In the genomic region with DNA sequence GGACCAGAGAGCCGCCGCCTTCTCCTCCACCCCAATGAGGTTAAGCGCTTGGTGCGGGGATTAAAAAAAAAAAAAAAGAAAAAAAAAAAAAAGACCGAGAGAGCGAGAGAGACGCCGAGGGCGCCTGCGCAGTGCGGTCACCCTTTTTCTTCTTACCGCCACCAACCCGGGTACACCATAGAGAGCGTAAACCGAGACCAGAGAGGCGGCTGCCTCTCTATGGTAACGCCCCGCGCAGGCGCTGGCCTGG, we compare ENCODE assay signal across 8 cellular contexts. TPM values are rescaled to one million over a fixed set of nuclear protein-coding genes. Genes with fewer than 3 reads are reported as not detected.
DNase-seq lines count a peak whose midpoint lies in the region; ATAC-seq and TF ChIP-seq lines count a peak whose summit lies in the region.

TSS of gene CLASP1 (minus strand) at position 61 of the 250 bp plus-strand sequence. CDS start 43,567 bp downstream, outside the sequence.

- H2AFZ ChIP-seq in DND-41 (ENCODE audit: low read depth, low read length) (peak within 1 kb of the TSS; percentile 100), GM23338 (peak within 1 kb of the TSS; percentile 94), neural cell (ENCODE audit: low read depth, low read length) (peak within 1 kb of the TSS; percentile 95)

- TF ChIP-seq EP300 in neural cell (conservative IDR thresholded peaks at IDR 0.05; ENCODE audit: poor library complexity, severe bottlenecking) = no peak

- peak; percentile 91 for ATAC-seq in DND-41 (ENCODE audit: insufficient read depth, low read depth)
- ATAC-seq in GM23338 = peak; percentile 95

- no peak for TF ChIP-seq CTCF in DND-41 (IDR thresholded peaks at IDR 0.05; ENCODE audit: borderline replicate concordance, extremely low read depth, low read length, poor library complexity, severe bottlenecking)
- no peak for TF ChIP-seq CTCF in GM23338 (conservative IDR thresholded peaks at IDR 0.05; ENCODE audit: low read depth in 2 of 2)
- TF ChIP-seq CTCF in fibroblast of villous mesenchyme (IDR thresholded peaks at IDR 0.05; ENCODE audit: insufficient read depth, low read depth, low read length) = no peak
- TF ChIP-seq CTCF in neural cell (IDR thresholded peaks at IDR 0.05; ENCODE audit: poor library complexity, severe bottlenecking) = no peak

- H3K27me3 Mint-ChIP-seq in GM23338 (ENCODE audit: insufficient read depth, low read depth, poor library complexity) = peaks cover 9% of the 10 kb centered on the region

- peaks cover 23% of the 10 kb centered on the region; the same call in 1 of the 2 replicates for H4K20me1 ChIP-seq in DND-41 (ENCODE audit: insufficient read depth, low read length)
- H4K20me1 ChIP-seq in GM23338 (replicated peaks; ENCODE audit: insufficient read depth) = peaks cover 14% of the 10 kb centered on the region; the same call in 1 of the 2 replicates
- H4K20me1 ChIP-seq in neural cell (ENCODE audit: insufficient read depth) = no peaks in the 10 kb centered on the region

- no peaks in the 10 kb centered on the region for H3K9me2 ChIP-seq in GM23338 (ENCODE audit: insufficient read depth)
- no peaks in the 10 kb centered on the region for H3K9me2 ChIP-seq in neural cell (ENCODE audit: insufficient read depth, low read length)

- H3K4me3 ChIP-seq in DND-41 (ENCODE audit: low read depth in 1 of 2, low read length in 2 of 2) = peak within 1 kb of the TSS; percentile 59 to 90
- H3K4me3 ChIP-seq in GM23338 = peak within 1 kb of the TSS; percentile 78
- peak within 1 kb of the TSS; percentile 97 for H3K4me3 ChIP-seq in fibroblast of villous mesenchyme (ENCODE audit: low read depth, low read length)
- peak within 1 kb of the TSS; percentile 89 for H3K4me3 ChIP-seq in neural cell (ENCODE audit: low read length)

- peak within 1 kb of the TSS; percentile 76 for H3K4me2 ChIP-seq in DND-41 (ENCODE audit: insufficient read depth, low read length)
- H3K4me2 ChIP-seq in GM23338 = peak within 1 kb of the TSS; percentile 87
- peak within 1 kb of the TSS; percentile 88 for H3K4me2 ChIP-seq in neural cell (ENCODE audit: low read length)

- peak within 1 kb of the TSS; percentile 100 for H3K27ac ChIP-seq in DND-41 (ENCODE audit: low read length)
- peak within 1 kb of the TSS; percentile 98 for H3K27ac ChIP-seq in GM23338 (ENCODE audit: low read depth)
- H3K27ac ChIP-seq in neural cell (ENCODE audit: low read length) = peak within 1 kb of the TSS; percentile 93

- no peaks in the 10 kb centered on the region for H3K9me3 ChIP-seq in DND-41 (ENCODE audit: insufficient read depth, low read length, severe bottlenecking)
- H3K9me3 ChIP-seq in neural cell (ENCODE audit: low read length) = no peaks in the 10 kb centered on the region

- DNase-seq in DND-41 = peak; percentile 97
- DNase-seq in GM23338 (ENCODE audit: low spot score) = peak; percentile 98
- DNase-seq in LoVo (ENCODE audit: low spot score) = peak; percentile 97
- peak; percentile 99 for DNase-seq in SIG-M5 treated with dmso at 0.1 percent for 504 hours (lab: John Stamatoyannopoulos, UW; ENCODE audit: unreplicated experiment)
- DNase-seq in activated gamma-delta T cell treated with anti-CD3 and anti-CD28 coated beads, Interleukin-2, amount 50 U/mL, for 16 hours (ENCODE audit: low read depth) = peak; percentile 96
- peak; percentile 99 for DNase-seq in fibroblast of villous mesenchyme (ENCODE audit: low read depth)
- DNase-seq in stromal cell of bone marrow (ENCODE audit: low read depth) = peak; percentile 94

- no peak for TF ChIP-seq RAD21 in neural cell (conservative IDR thresholded peaks at IDR 0.05)

- peak within 1 kb of the TSS; percentile 90 for H3K4me3 Mint-ChIP-seq in GM23338

- peaks cover 22% of the 10 kb centered on the region for H3K4me1 Mint-ChIP-seq in GM23338

- peaks cover 55% of the 10 kb centered on the region for H3K4me1 ChIP-seq in DND-41 (ENCODE audit: insufficient read depth, low read length)
- peaks cover 5% of the 10 kb centered on the region; the same call in 1 of the 2 replicates for H3K4me1 ChIP-seq in GM23338 (ENCODE audit: insufficient read depth)

- H3K79me2 ChIP-seq in DND-41 (ENCODE audit: insufficient read depth, low read length) (peaks cover 94% of the 10 kb centered on the region), GM23338 (replicated peaks; ENCODE audit: insufficient read depth) (peaks cover 61% of the 10 kb centered on the region), neural cell (replicated peaks; ENCODE audit: insufficient read depth, low read length) (peaks cover 56% of the 10 kb centered on the region)

- H3K27me3 ChIP-seq in DND-41 (ENCODE audit: insufficient read depth, low read length, poor library complexity) = no peaks in the 10 kb centered on the region
- H3K27me3 ChIP-seq in GM23338 (ENCODE audit: insufficient read depth) = no peaks in the 10 kb centered on the region
- no peaks in the 10 kb centered on the region for H3K27me3 ChIP-seq in neural cell (ENCODE audit: insufficient read depth, low read depth, low read length)

- no peaks in the 10 kb centered on the region for H3K9me3 Mint-ChIP-seq in GM23338

- H3K36me3 ChIP-seq in DND-41 (ENCODE audit: insufficient read depth, low read length) (no peaks in the 10 kb centered on the region; the same call in 1 of the 2 replicates), GM23338 (ENCODE audit: insufficient read depth) (no peaks in the 10 kb centered on the region), neural cell (ENCODE audit: insufficient read depth, low read length) (no peaks in the 10 kb centered on the region)

- H3F3A ChIP-seq in GM23338 (replicated peaks; ENCODE audit: low read depth) = 0 out of 2 replicates have a peak, but pooled peaks cover 1% of the 10 kb centered on the region
- peaks cover 2% of the 10 kb centered on the region for H3F3A ChIP-seq in neural cell (ENCODE audit: insufficient read depth, low read length, poor library complexity, severe bottlenecking)

- peaks cover 4% of the 10 kb centered on the region; the same call in 2 of the 3 replicates for H3K36me3 Mint-ChIP-seq in GM23338 (ENCODE audit: low read depth)

- H3K9ac ChIP-seq in DND-41 (ENCODE audit: low read depth, low read length) = peak within 1 kb of the TSS; percentile 93
- H3K9ac ChIP-seq in neural cell (ENCODE audit: low read length) = peak within 1 kb of the TSS; percentile 93

- peak within 1 kb of the TSS; percentile 97 for H3K27ac Mint-ChIP-seq in GM23338

TF ChIP-seq in GM23338, 12 proteins besides CTCF, POLR2A, EP300 and RAD21:
- TF ChIP-seq CREB1 (CRISPR knock-in tag; IDR thresholded peaks at IDR 0.05; ENCODE audit: low read depth) (0 out of 2 replicates have a peak, but pooled peaks have one; percentile 13), JUNB (IDR thresholded peaks at IDR 0.05; ENCODE audit: unreplicated experiment) (no peak)
TF ChIP-seq in GM23338: peak in this region for 1.

TF ChIP-seq in neural cell, 6 proteins besides CTCF, POLR2A, EP300 and RAD21:
- TF ChIP-seq POLR2AphosphoS5 (IDR thresholded peaks at IDR 0.05) (peak; percentile 39), MXI1 (conservative IDR thresholded peaks at IDR 0.05; ENCODE audit: poor library complexity, severe bottlenecking) (no peak), TAF1 (IDR thresholded peaks at IDR 0.05; ENCODE audit: low read depth) (peak; percentile 10)
TF ChIP-seq in neural cell: peak in this region for 2.

RNA-seq across cellular contexts. Expression of gene CLASP1, which starts in this region (rescaled TPM):
- total RNA-seq in GM23338 (2014; rRNA removed; shearing (Covaris generic)) = 47.9 and 56.3 TPM in 2 replicates
- polyA plus RNA-seq in GM23338 (2016; fragmentation: Nextera tagmentation; extraction: Ambion mirVana) = 11.6 and 16.6 TPM in 2 replicates
- total RNA-seq in fibroblast of villous mesenchyme = 47.4 and 58.3 TPM in 2 replicates
- 41.3 and 48.8 TPM in 2 replicates for polyA plus RNA-seq in neural cell
- 193 and 253 TPM in 2 replicates for polyA minus RNA-seq in neural cell

Comparison
In these comparisons a context has a peak if more than half of its experiments do, and no peak if none do; other contexts are left out.
1. Peak in every context shown above with its lines: DNase-seq, ATAC-seq, H3K4me3 ChIP-seq and H3K27ac ChIP-seq.